20 cellular contexts compared by ENCODE assay signal in genomic region chr4:151738706-151739105, GRCh38.
"Had no signal": no experiment of that assay in that cellular context is flagged by ENCODE, and none has a peak within 500 bp of the region (broad histone marks: within the 10 kb centered on the region; RNA-seq: fewer than 3 reads in every experiment).

No MANE protein-coding gene starts in this region.

- H3K27me3 ChIP-seq: SJCRH30 had no signal

- H3K9me3 ChIP-seq: SJCRH30 had no signal

- H3K27ac ChIP-seq: HL-60, KMS-11, SJCRH30 had no signal

- H3K4me3 ChIP-seq: K562, SJCRH30 had no signal

- H3K36me3 ChIP-seq: SJCRH30 had no signal

- DNase-seq: Kasumi-1; MM.1S; NCI-H1092 treated with DMSO at 0.1 percent for 48 hours; NCI-H1436; NCI-H187; NCI-H2029; NCI-H2081 treated with DMSO at 0.1 percent for 48 hours; NCI-H2227 treated with DMSO at 0.1 percent for 48 hours; NCI-H524; NCI-H526 treated with DMSO at 0.1 percent for 48 hours; NCI-H774; NK-92 treated with Interleukin-12 subunit alpha and Interleukin-12 subunit beta, amount 100 ng/mL, for 24 hours; RPMI8226; SHP77 treated with DMSO at 0.1 percent for 48 hours; SJCRH30 had no signal

- H3K4me1 ChIP-seq: SJCRH30 had no signal

- H3K27ac Mint-ChIP-seq: IgD-negative memory B cell had no signal

- ATAC-seq: K562, SK-N-SH treated with all-trans-retinoic acid at 6 μM for 48 hours had no signal

- H3K9ac ChIP-seq: KMS-11 had no signal

- H3K27me3 Mint-ChIP-seq: IgD-negative memory B cell had no signal
